In the genomic region with DNA sequence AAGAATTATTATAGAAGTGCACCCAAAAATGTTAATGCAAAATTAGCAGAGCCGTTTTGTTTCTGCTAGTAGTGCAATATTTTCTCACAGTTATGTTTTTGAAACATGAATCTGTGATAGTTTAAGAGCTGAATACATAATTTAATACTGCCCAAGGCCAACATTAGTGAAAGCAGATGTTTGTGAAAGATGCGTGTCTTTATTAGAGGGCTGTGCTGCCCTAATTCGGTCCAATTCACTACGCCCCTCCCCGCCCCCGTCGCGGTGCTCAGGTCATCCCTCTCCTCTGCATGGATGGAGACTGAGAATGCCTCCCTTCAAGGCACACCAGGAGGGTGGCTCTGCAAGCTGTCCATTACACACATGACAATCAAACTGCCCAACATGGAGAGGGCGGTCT, we compare ENCODE assay signal across 32 cellular contexts.
"Had no signal": no experiment of that assay in that cellular context is flagged by ENCODE, and none has a peak within 500 bp of the region (broad histone marks: within the 10 kb centered on the region; RNA-seq: fewer than 3 reads in every experiment).

No MANE protein-coding gene starts in this region.

- H3K36me3 ChIP-seq: adrenal gland, brain microvascular endothelial cell, breast epithelium had no signal

- DNase-seq: activated B cell treated with CpG ODN at 0.5 μM for 24 hours; activated CD4-positive, alpha-beta memory T cell treated with anti-CD3 and anti-CD28 coated beads for 36 hours; activated CD4-positive, alpha-beta T cell treated with anti-CD3 and anti-CD28 coated beads for 4 hours; activated CD4-positive, alpha-beta T cell treated with anti-CD3 and anti-CD28 coated beads, Interleukin-2, amount 10 ng/mL, durations not matched to agents 24 days and 14 days; activated CD4-positive, alpha-beta T cell treated with anti-CD3 and anti-CD28 coated beads, Interleukin-2, amount 50 U/mL, for 1 hour; activated CD4-positive, alpha-beta T cell treated with anti-CD3 and anti-CD28 coated beads, Interleukin-2, amount 50 U/mL, for 4 hours; activated CD4-positive, CD25-positive, alpha-beta regulatory T cell treated with anti-CD3 and anti-CD28 coated beads, Interleukin-2, amount 50 U/mL, for 72 hours; activated CD8-positive, alpha-beta memory T cell treated with anti-CD3 and anti-CD28 coated beads, Interleukin-2, amount 50 U/mL, for 48 hours; activated CD8-positive, alpha-beta T cell treated with anti-CD3 and anti-CD28 coated beads for 36 hours; activated effector memory CD4-positive, alpha-beta T cell treated with Interleukin-2 at 50 U/mL for 16 hours; activated gamma-delta T cell; activated naive CD4-positive, alpha-beta T cell treated with anti-CD3 and anti-CD28 coated beads, Interleukin-2, amount 10 ng/mL, durations not matched to agents 7 days and 5 days; activated naive CD4-positive, alpha-beta T cell treated with Interleukin-2 at 50 U/mL for 16 hours; activated naive CD8-positive, alpha-beta T cell treated with anti-CD3 and anti-CD28 coated beads, Interleukin-2, amount 10 ng/mL, durations not matched to agents 7 days and 5 days; activated naive CD8-positive, alpha-beta T cell treated with anti-CD3 and anti-CD28 coated beads, Interleukin-2, amount 50 U/mL, for 24 hours; activated T-cell treated with anti-CD3 and anti-CD28 coated beads, Interleukin-2, amount 50 U/mL, for 24 hours; activated T-cell treated with anti-CD3 and anti-CD28 coated beads, Interleukin-2, amount 50 U/mL, for 48 hours; adrenal gland; amniotic stem cell; body of pancreas; brain microvascular endothelial cell; central memory CD4-positive, alpha-beta T cell; T-helper 1 cell; T-helper 2 cell; T-helper 9 cell had no signal

- H3K36me3 Mint-ChIP-seq: activated CD4-positive, alpha-beta memory T cell treated with anti-CD3 and anti-CD28 coated beads for 36 hours; activated naive CD4-positive, alpha-beta T cell treated with anti-CD3 and anti-CD28 coated beads, Interleukin-2, amount 10 ng/mL, durations not matched to agents 7 days and 5 days; activated naive CD4-positive, alpha-beta T cell treated with anti-CD3 and anti-CD28 coated beads, Interleukin-2, amount 50 U/mL, for 24 hours; activated naive CD8-positive, alpha-beta T cell; activated naive CD8-positive, alpha-beta T cell treated with anti-CD3 and anti-CD28 coated beads, Interleukin-2, amount 10 ng/mL, durations not matched to agents 7 days and 5 days had no signal

- H3K27ac ChIP-seq: adrenal gland, body of pancreas, brain microvascular endothelial cell, breast epithelium, VCaP had no signal

- H3K4me1 ChIP-seq: body of pancreas, breast epithelium had no signal

- H3K4me1 Mint-ChIP-seq: activated B cell treated with CpG ODN at 0.5 μM for 24 hours; activated CD4-positive, alpha-beta T cell treated with anti-CD3 and anti-CD28 coated beads, Interleukin-2, amount 10 ng/mL, durations not matched to agents 24 days and 14 days; activated naive CD4-positive, alpha-beta T cell treated with anti-CD3 and anti-CD28 coated beads, Interleukin-2, amount 10 ng/mL, durations not matched to agents 7 days and 5 days; activated naive CD4-positive, alpha-beta T cell treated with anti-CD3 and anti-CD28 coated beads, Interleukin-2, amount 50 U/mL, for 24 hours; activated naive CD8-positive, alpha-beta T cell treated with anti-CD3 and anti-CD28 coated beads, Interleukin-2, amount 10 ng/mL, durations not matched to agents 7 days and 5 days; activated naive CD8-positive, alpha-beta T cell treated with anti-CD3 and anti-CD28 coated beads, Interleukin-2, amount 50 U/mL, for 24 hours had no signal

- H3K9me3 Mint-ChIP-seq: activated B cell treated with CpG ODN at 0.5 μM for 24 hours; activated CD4-positive, alpha-beta memory T cell treated with anti-CD3 and anti-CD28 coated beads for 36 hours; activated CD4-positive, alpha-beta T cell treated with anti-CD3 and anti-CD28 coated beads, Interleukin-2, amount 10 ng/mL, durations not matched to agents 24 days and 14 days; activated CD8-positive, alpha-beta T cell treated with anti-CD3 and anti-CD28 coated beads for 36 hours; activated naive CD4-positive, alpha-beta T cell treated with anti-CD3 and anti-CD28 coated beads, Interleukin-2, amount 10 ng/mL, durations not matched to agents 7 days and 5 days; activated naive CD4-positive, alpha-beta T cell treated with anti-CD3 and anti-CD28 coated beads, Interleukin-2, amount 50 U/mL, for 24 hours; activated naive CD8-positive, alpha-beta T cell treated with anti-CD3 and anti-CD28 coated beads, Interleukin-2, amount 10 ng/mL, durations not matched to agents 7 days and 5 days; activated naive CD8-positive, alpha-beta T cell treated with anti-CD3 and anti-CD28 coated beads, Interleukin-2, amount 50 U/mL, for 24 hours; activated T-cell treated with anti-CD3 and anti-CD28 coated beads, Interleukin-2, amount 50 U/mL, for 24 hours; activated T-helper 2 cell treated with anti-CD3 and anti-CD28 coated beads, Interferon-gamma antibody, Interleukin-2, Interleukin-4, amounts not matched to agents 10 μg/mL and 5 μg/mL and 100 μg/mL, durations not matched to agents 14 hours and 24 hours and 36 hours; T-helper 1 cell treated with Interleukin-12 subunit alpha and Interleukin-12 subunit beta and Interleukin-4 antibody, amounts not matched to agents 30 μg/mL and 1 μg/mL, for 36 hours; T-helper 2 cell treated with Interferon-gamma antibody and Interleukin-4, amounts not matched to agents 5 μg/mL and 100 μg/mL, for 36 hours had no signal

- H3K4me3 Mint-ChIP-seq: activated B cell treated with CpG ODN at 0.5 μM for 24 hours; activated CD4-positive, alpha-beta memory T cell treated with anti-CD3 and anti-CD28 coated beads for 36 hours; activated CD4-positive, alpha-beta T cell treated with anti-CD3 and anti-CD28 coated beads, Interleukin-2, amount 10 ng/mL, durations not matched to agents 24 days and 14 days; activated CD8-positive, alpha-beta T cell treated with anti-CD3 and anti-CD28 coated beads for 36 hours; activated naive CD4-positive, alpha-beta T cell treated with anti-CD3 and anti-CD28 coated beads, Interleukin-2, amount 10 ng/mL, durations not matched to agents 7 days and 5 days; activated naive CD4-positive, alpha-beta T cell treated with anti-CD3 and anti-CD28 coated beads, Interleukin-2, amount 50 U/mL, for 24 hours; activated naive CD8-positive, alpha-beta T cell; activated naive CD8-positive, alpha-beta T cell treated with anti-CD3 and anti-CD28 coated beads, Interleukin-2, amount 10 ng/mL, durations not matched to agents 7 days and 5 days; activated naive CD8-positive, alpha-beta T cell treated with anti-CD3 and anti-CD28 coated beads, Interleukin-2, amount 50 U/mL, for 24 hours; activated T-cell treated with anti-CD3 and anti-CD28 coated beads, Interleukin-2, amount 50 U/mL, for 24 hours; T-helper 1 cell treated with Interleukin-12 subunit alpha and Interleukin-12 subunit beta and Interleukin-4 antibody, amounts not matched to agents 30 μg/mL and 1 μg/mL, for 36 hours; T-helper 2 cell treated with Interferon-gamma antibody and Interleukin-4, amounts not matched to agents 5 μg/mL and 100 μg/mL, for 36 hours had no signal

- H3K4me3 ChIP-seq: adrenal gland, body of pancreas, breast epithelium had no signal

- ATAC-seq: activated CD8-positive, alpha-beta T cell treated with anti-CD3 and anti-CD28 coated beads for 36 hours; activated naive CD8-positive, alpha-beta T cell treated with anti-CD3 and anti-CD28 coated beads, Interleukin-2, amount 50 U/mL, for 24 hours; body of pancreas had no signal

- H3K27me3 Mint-ChIP-seq: activated CD4-positive, alpha-beta memory T cell treated with anti-CD3 and anti-CD28 coated beads for 36 hours; activated CD4-positive, alpha-beta T cell treated with anti-CD3 and anti-CD28 coated beads, Interleukin-2, amount 10 ng/mL, durations not matched to agents 24 days and 14 days had no signal

- H3K27me3 ChIP-seq: adrenal gland, body of pancreas, brain microvascular endothelial cell, breast epithelium had no signal

- H3K9me3 ChIP-seq: adrenal gland, body of pancreas, breast epithelium had no signal

- H3K27ac Mint-ChIP-seq: activated B cell treated with CpG ODN at 0.5 μM for 24 hours; activated CD4-positive, alpha-beta memory T cell treated with anti-CD3 and anti-CD28 coated beads for 36 hours; activated CD4-positive, alpha-beta T cell treated with anti-CD3 and anti-CD28 coated beads, Interleukin-2, amount 10 ng/mL, durations not matched to agents 24 days and 14 days; activated CD8-positive, alpha-beta T cell treated with anti-CD3 and anti-CD28 coated beads for 36 hours; activated naive CD4-positive, alpha-beta T cell treated with anti-CD3 and anti-CD28 coated beads, Interleukin-2, amount 10 ng/mL, durations not matched to agents 7 days and 5 days; activated naive CD4-positive, alpha-beta T cell treated with anti-CD3 and anti-CD28 coated beads, Interleukin-2, amount 50 U/mL, for 24 hours; activated naive CD8-positive, alpha-beta T cell; activated naive CD8-positive, alpha-beta T cell treated with anti-CD3 and anti-CD28 coated beads, Interleukin-2, amount 10 ng/mL, durations not matched to agents 7 days and 5 days; activated naive CD8-positive, alpha-beta T cell treated with anti-CD3 and anti-CD28 coated beads, Interleukin-2, amount 50 U/mL, for 24 hours; activated T-cell treated with anti-CD3 and anti-CD28 coated beads, Interleukin-2, amount 50 U/mL, for 24 hours; activated T-helper 2 cell treated with anti-CD3 and anti-CD28 coated beads, Interferon-gamma antibody, Interleukin-2, Interleukin-4, amounts not matched to agents 10 μg/mL and 5 μg/mL and 100 μg/mL, durations not matched to agents 14 hours and 24 hours and 36 hours; T-helper 1 cell treated with Interleukin-12 subunit alpha and Interleukin-12 subunit beta and Interleukin-4 antibody, amounts not matched to agents 30 μg/mL and 1 μg/mL, for 36 hours; T-helper 2 cell treated with Interferon-gamma antibody and Interleukin-4, amounts not matched to agents 5 μg/mL and 100 μg/mL, for 36 hours had no signal
